33 cellular contexts compared by ENCODE assay signal in the genomic region with DNA sequence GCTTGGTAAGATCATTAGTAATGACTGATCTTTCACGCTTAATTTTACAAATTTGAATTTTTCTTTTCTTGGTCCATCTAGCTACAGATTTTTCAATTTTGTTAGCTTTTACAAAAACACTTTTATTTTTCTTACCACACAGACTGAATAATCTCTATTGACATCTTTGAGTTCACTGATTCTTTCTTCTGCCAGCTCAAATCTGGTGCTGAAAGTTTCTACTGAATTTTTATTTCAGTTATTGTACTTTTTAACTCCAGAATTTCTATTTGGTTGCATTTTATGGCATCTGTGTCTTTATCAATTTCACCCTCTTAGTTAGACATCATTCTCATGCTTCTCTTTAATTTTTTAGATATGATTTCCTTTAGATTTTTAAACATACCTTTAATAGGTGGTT.
"Had no signal": no experiment of that assay in that cellular context is flagged by ENCODE, and none has a peak within 500 bp of the region (broad histone marks: within the 10 kb centered on the region; RNA-seq: fewer than 3 reads in every experiment).

No MANE protein-coding gene starts in this region.

- H3K36me3 ChIP-seq: ascending aorta, cardiac muscle cell, WERI-Rb-1 had no signal

- H3K27me3 ChIP-seq: ascending aorta, cardiac muscle cell had no signal

- ATAC-seq: activated CD4-positive, alpha-beta T cell treated with anti-CD3 and anti-CD28 coated beads for 36 hours; activated CD4-positive, CD25-positive, alpha-beta regulatory T cell treated with anti-CD3 and anti-CD28 coated beads, Interleukin-2, amount 50 U/mL, for 24 hours; activated CD8-positive, alpha-beta memory T cell treated with anti-CD3 and anti-CD28 coated beads, Interleukin-2, amount 10 ng/mL, durations not matched to agents 7 days and 5 days; activated CD8-positive, alpha-beta T cell treated with anti-CD3 and anti-CD28 coated beads, Interleukin-2, amount 10 ng/mL, durations not matched to agents 7 days and 5 days; activated naive CD8-positive, alpha-beta T cell treated with anti-CD3 and anti-CD28 coated beads, Interleukin-2, amount 50 U/mL, for 24 hours; WTC11 had no signal

- H3K4me3 ChIP-seq: ascending aorta, cardiac muscle cell had no signal

- DNase-seq: activated CD4-positive, alpha-beta memory T cell treated with anti-CD3 and anti-CD28 coated beads, Interleukin-2, amount 10 ng/mL, durations not matched to agents 7 days and 5 days; activated CD4-positive, alpha-beta T cell treated with anti-CD3 and anti-CD28 coated beads for 1 hour; activated CD4-positive, alpha-beta T cell treated with anti-CD3 and anti-CD28 coated beads for 36 hours; activated CD4-positive, alpha-beta T cell treated with anti-CD3 and anti-CD28 coated beads for 48 hours; activated CD4-positive, alpha-beta T cell treated with anti-CD3 and anti-CD28 coated beads, Interleukin-2, amount 10 ng/mL, durations not matched to agents 7 days and 5 days; activated CD4-positive, alpha-beta T cell treated with anti-CD3 and anti-CD28 coated beads, Interleukin-2, amount 50 U/mL, for 48 hours; activated CD4-positive, CD25-positive, alpha-beta regulatory T cell; activated CD8-positive, alpha-beta memory T cell treated with anti-CD3 and anti-CD28 coated beads for 24 hours; activated CD8-positive, alpha-beta memory T cell treated with anti-CD3 and anti-CD28 coated beads, Interleukin-2, amount 10 ng/mL, durations not matched to agents 7 days and 5 days; activated CD8-positive, alpha-beta memory T cell treated with anti-CD3 and anti-CD28 coated beads, Interleukin-2, amount 50 U/mL, for 48 hours; activated CD8-positive, alpha-beta T cell treated with anti-CD3 and anti-CD28 coated beads, Interleukin-2, amount 10 ng/mL, durations not matched to agents 7 days and 5 days; activated effector memory CD4-positive, alpha-beta T cell treated with Interleukin-2 at 50 U/mL for 16 hours; activated gamma-delta T cell; activated naive CD4-positive, alpha-beta T cell treated with anti-CD3 and anti-CD28 coated beads, Interleukin-2, amount 10 ng/mL, durations not matched to agents 7 days and 5 days; activated naive CD4-positive, alpha-beta T cell treated with Interleukin-2 at 50 U/mL for 16 hours; activated naive CD8-positive, alpha-beta T cell treated with anti-CD3 and anti-CD28 coated beads, Interleukin-2, amount 10 ng/mL, durations not matched to agents 7 days and 5 days; activated naive CD8-positive, alpha-beta T cell treated with anti-CD3 and anti-CD28 coated beads, Interleukin-2, amount 50 U/mL, for 24 hours; activated T-cell treated with anti-CD3 and anti-CD28 coated beads, Interleukin-2, amount 50 U/mL, for 24 hours; activated T-cell treated with anti-CD3 and anti-CD28 coated beads, Interleukin-2, amount 50 U/mL, for 48 hours; amygdala; anterior cingulate cortex; caudate nucleus; cerebellar nuclear complex; T-helper 1 cell; T-helper 2 cell; T-helper 9 cell; WERI-Rb-1 had no signal

- H3K27ac ChIP-seq: ascending aorta, cardiac muscle cell, WERI-Rb-1 had no signal

- FAIRE-seq: bronchial epithelial cell, TTC549 had no signal
